ENCODE assay signal across 15 cellular contexts in genomic region chr4:55345054-55345453, GRCh38.
"Had no signal": no experiment of that assay in that cellular context is flagged by ENCODE, and none has a peak within 500 bp of the region (broad histone marks: within the 10 kb centered on the region; RNA-seq: fewer than 3 reads in every experiment).

No MANE protein-coding gene starts in this region.

- ATAC-seq: activated CD4-positive, CD25-positive, alpha-beta regulatory T cell treated with anti-CD3 and anti-CD28 coated beads, Interleukin-2, amount 50 U/mL, for 24 hours; gastroesophageal sphincter; left ventricle myocardium superior had no signal

- H3K4me1 ChIP-seq: uterus had no signal

- H3K27me3 ChIP-seq: adrenal gland, gastroesophageal sphincter, pancreas, stomach, uterus had no signal

- H3K9me3 Mint-ChIP-seq: nephron progenitor cell had no signal

- H3K36me3 ChIP-seq: adrenal gland, gastroesophageal sphincter, pancreas, stomach, uterus had no signal

- H3K9me3 ChIP-seq: adrenal gland, gastroesophageal sphincter, pancreas, stomach, uterus had no signal

- DNase-seq: activated CD4-positive, alpha-beta T cell treated with anti-CD3 and anti-CD28 coated beads, Interleukin-2, amount 50 U/mL, for 48 hours; activated naive CD4-positive, alpha-beta T cell; activated T-cell treated with anti-CD3 and anti-CD28 coated beads, Interleukin-2, amount 50 U/mL, for 48 hours; adrenal gland; effector CD8-positive, alpha-beta T cell; left ventricle myocardium superior; mesendoderm; nephron progenitor cell; pancreas; retina; stomach; T-helper 2 cell; uterus had no signal
